ENCODE assay signal across 8 cellular contexts in the genomic region with DNA sequence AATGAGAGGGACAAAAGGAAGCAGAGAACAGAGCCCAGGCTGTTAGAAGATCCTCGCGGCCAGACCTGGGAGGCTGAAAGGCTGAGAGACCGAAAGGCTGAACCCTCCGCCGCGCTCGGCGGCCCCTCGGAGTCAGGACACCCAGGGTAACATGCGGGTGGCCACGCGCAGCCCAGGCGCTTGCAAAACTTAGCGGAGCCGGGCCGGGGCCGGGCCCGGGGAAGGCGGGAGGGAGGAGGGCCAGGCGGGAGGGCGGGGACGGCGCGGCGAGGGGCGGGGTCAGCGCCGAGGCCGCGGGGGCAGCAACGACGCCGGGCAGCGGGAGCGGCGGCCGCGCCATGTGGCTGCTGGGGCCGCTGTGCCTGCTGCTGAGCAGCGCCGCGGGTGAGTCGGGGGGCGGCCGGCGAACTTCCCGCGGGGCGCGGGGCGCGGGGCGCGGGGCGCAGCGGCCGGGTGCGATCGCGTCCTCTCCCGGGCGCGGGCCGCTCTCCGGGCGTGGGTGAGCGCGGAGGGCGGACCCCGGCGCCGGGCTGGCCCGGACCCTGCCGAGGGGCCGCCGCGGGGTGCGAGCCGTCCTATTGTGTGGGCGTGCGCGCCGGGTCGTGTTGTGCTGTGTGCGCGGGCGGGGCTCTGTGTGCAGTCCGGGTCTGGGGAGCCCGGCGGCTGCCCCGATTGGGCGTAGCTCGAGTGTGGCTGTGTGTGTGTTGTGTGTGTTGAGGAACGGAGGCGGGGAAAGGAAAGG. TPM values are rescaled to one million over a fixed set of nuclear protein-coding genes. Genes with fewer than 3 reads are reported as not detected.
A peak's percentile ranks its signal among the peaks of the same experiment; 100 is the strongest.
DNase-seq lines count a peak whose midpoint lies in the region; ATAC-seq, FAIRE-seq and TF ChIP-seq lines count a peak whose summit lies in the region.

A gene with protein sequence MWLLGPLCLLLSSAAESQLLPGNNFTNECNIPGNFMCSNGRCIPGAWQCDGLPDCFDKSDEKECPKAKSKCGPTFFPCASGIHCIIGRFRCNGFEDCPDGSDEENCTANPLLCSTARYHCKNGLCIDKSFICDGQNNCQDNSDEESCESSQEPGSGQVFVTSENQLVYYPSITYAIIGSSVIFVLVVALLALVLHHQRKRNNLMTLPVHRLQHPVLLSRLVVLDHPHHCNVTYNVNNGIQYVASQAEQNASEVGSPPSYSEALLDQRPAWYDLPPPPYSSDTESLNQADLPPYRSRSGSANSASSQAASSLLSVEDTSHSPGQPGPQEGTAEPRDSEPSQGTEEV (plus strand): TSS at position 302 of the 742 bp plus-strand sequence. CDS start 37 bp downstream, at position 339.

- WGBS in K562 (ENCODE audit: insufficient coverage, low coverage, missing lambda C conversion rate), result 0% methylated on average over 25 of the region's 95 CpGs

- H3K9me3 ChIP-seq in K562 (replicated peaks; ENCODE audit: control insufficient read depth, insufficient read depth, low read depth, low read length), result no peaks in the 10 kb centered on the region

- peak within 1 kb of the TSS; percentile 56 to 94 for H3K9ac ChIP-seq in K562 (ENCODE audit: insufficient read depth in 1 of 2, low read depth in 2 of 2, low read length in 2 of 2)

- no TSS peak for BruUV-seq in K562 (replicated peaks; lab: Mats Ljungman, UMichigan)

- CTCF ChIA-PET in K562 (lab: Yijun Ruan, JAX; ENCODE audit: low intra/inter-chr PET ratio), result no interaction called here

- TF ChIP-seq CTCF in LNCaP clone FGC (IDR thresholded peaks at IDR 0.05; ENCODE audit: control insufficient read depth, extremely low read depth, insufficient read depth), result no peak
- no peak for TF ChIP-seq CTCF in K562 (IDR thresholded peaks at IDR 0.05 in 2 of 3, conservative IDR thresholded peaks at IDR 0.05 in 1 of 3; ENCODE audit: insufficient read depth in 2 of 3, low read depth in 1 of 3, low read length in 3 of 3)

- peaks cover 15 to 21% of the 10 kb centered on the region in 2 experiments; a peak in 4 of 5 replicates for H3K27me3 ChIP-seq in K562 (ENCODE audit: control insufficient read depth in 2 of 2, insufficient read depth in 2 of 2, low read length in 2 of 2)

- no peak for TF ChIP-seq RAD21 in K562 (CRISPR knock-in tag; conservative IDR thresholded peaks at IDR 0.05 in 1 of 2, IDR thresholded peaks at IDR 0.05 in 1 of 2)

- 0 out of 3 replicates have a peak, but pooled peaks cover 3% of the 10 kb centered on the region for H3K79me2 ChIP-seq in K562 (ENCODE audit: control insufficient read depth, insufficient read depth, low read length)

- no peak for TF ChIP-seq EP300 in K562 (IDR thresholded peaks at IDR 0.05; ENCODE audit: low read length)

- peak within 1 kb of the TSS; percentile 85 for H3K4me2 ChIP-seq in K562 (ENCODE audit: insufficient read depth, low read length)

- no peak for FAIRE-seq in K562 (lab: Jason Lieb, UNC)

- no peak for TF ChIP-seq POLR2A in K562 (conservative IDR thresholded peaks at IDR 0.05)

- H3K4me1 ChIP-seq in K562 (replicated peaks in 1 of 2; ENCODE audit: control insufficient read depth in 2 of 2, insufficient read depth in 2 of 2, low read length in 2 of 2), result peaks cover 5 to 16% of the 10 kb centered on the region in 2 experiments; a peak in 4 of 5 replicates

- H2AFZ ChIP-seq in K562 (ENCODE audit: low read depth, low read length), result peak within 1 kb of the TSS; percentile 91

- ATAC-seq in GM21723 (IDR thresholded peaks at IDR 0.05; ENCODE audit: unreplicated experiment) (peak; percentile 74), K562 (peak; percentile 95)

- no peaks in the 10 kb centered on the region for H3K36me3 ChIP-seq in K562 (ENCODE audit: control insufficient read depth, insufficient read depth, low read length)

- no peaks in the 10 kb centered on the region for H3K9me1 ChIP-seq in K562 (ENCODE audit: control insufficient read depth, insufficient read depth, low read length)

- H3K27ac ChIP-seq in K562 (ENCODE audit: extremely low read depth, low read depth, low read length), result no peak within 1 kb of the TSS; the same call in 2 of the 3 replicates

- H4K20me1 ChIP-seq in K562 (replicated peaks; ENCODE audit: control insufficient read depth, insufficient read depth, low read length), result peaks cover 4% of the 10 kb centered on the region; the same call in 1 of the 2 replicates

- peak within 1 kb of the TSS; percentile 68 for H3K4me3 ChIP-seq in LNCaP clone FGC (ENCODE audit: low read depth, low read length)
- H3K4me3 ChIP-seq in K562, result peak within 1 kb of the TSS; percentile 49

- POLR2A ChIA-PET in K562 (lab: Yijun Ruan, JAX), result interaction anchor here (0.5 to 1.6 kb wide), 5 partner anchors 9 to 897 kb away, joined by 3 to 4 read pairs (median 3); no protein-coding TSS in a partner anchor

- DNase-seq in DMS153 (lab: John Stamatoyannopoulos, UW) (peak; percentile 16), LNCaP clone FGC (ENCODE audit: low read depth) (no peak), SKM-1 treated with dmso at 0.1 percent for 144 hours (lab: John Stamatoyannopoulos, UW; ENCODE audit: unreplicated experiment) (peak; percentile 68), K562 (ENCODE audit: extremely low read depth in 1 of 4, low spot score in 3 of 4) (peak; percentile 79 to 92 (median 89)), hypothalamus (lab: John Stamatoyannopoulos, UW) (peak in 48 of 51 donors; percentile 25 to 83 (median 64)), putamen (ENCODE audit: low spot score) (peak; percentile 76), NK-92 (lab: John Stamatoyannopoulos, UW; ENCODE audit: unreplicated experiment) (no peak)

- intact Hi-C loops in K562 (cut with micrococcal nuclease), result loop anchor here (10.0 kb wide), 1 partner anchor 191 kb away; no protein-coding TSS in a partner anchor

- in situ Hi-C loops in K562 (cut with MboI), result no loop called here

TF ChIP-seq in K562, 482 proteins besides CTCF, POLR2A, EP300 and RAD21 (continues in another document):
- TF ChIP-seq, protein P1, sequence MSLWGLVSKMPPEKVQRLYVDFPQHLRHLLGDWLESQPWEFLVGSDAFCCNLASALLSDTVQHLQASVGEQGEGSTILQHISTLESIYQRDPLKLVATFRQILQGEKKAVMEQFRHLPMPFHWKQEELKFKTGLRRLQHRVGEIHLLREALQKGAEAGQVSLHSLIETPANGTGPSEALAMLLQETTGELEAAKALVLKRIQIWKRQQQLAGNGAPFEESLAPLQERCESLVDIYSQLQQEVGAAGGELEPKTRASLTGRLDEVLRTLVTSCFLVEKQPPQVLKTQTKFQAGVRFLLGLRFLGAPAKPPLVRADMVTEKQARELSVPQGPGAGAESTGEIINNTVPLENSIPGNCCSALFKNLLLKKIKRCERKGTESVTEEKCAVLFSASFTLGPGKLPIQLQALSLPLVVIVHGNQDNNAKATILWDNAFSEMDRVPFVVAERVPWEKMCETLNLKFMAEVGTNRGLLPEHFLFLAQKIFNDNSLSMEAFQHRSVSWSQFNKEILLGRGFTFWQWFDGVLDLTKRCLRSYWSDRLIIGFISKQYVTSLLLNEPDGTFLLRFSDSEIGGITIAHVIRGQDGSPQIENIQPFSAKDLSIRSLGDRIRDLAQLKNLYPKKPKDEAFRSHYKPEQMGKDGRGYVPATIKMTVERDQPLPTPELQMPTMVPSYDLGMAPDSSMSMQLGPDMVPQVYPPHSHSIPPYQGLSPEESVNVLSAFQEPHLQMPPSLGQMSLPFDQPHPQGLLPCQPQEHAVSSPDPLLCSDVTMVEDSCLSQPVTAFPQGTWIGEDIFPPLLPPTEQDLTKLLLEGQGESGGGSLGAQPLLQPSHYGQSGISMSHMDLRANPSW (CRISPR knock-in tag; IDR thresholded peaks at IDR 0.05), result no peak
- no peak for TF ChIP-seq DMBX1 (CRISPR knock-in tag; IDR thresholded peaks at IDR 0.05; ENCODE audit: borderline replicate concordance)
- TF ChIP-seq, protein P2, sequence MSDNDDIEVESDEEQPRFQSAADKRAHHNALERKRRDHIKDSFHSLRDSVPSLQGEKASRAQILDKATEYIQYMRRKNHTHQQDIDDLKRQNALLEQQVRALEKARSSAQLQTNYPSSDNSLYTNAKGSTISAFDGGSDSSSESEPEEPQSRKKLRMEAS (CRISPR knock-in tag; IDR thresholded peaks at IDR 0.05), result no peak; the same call in 1 of the 2 replicates
- TF ChIP-seq, protein P3, sequence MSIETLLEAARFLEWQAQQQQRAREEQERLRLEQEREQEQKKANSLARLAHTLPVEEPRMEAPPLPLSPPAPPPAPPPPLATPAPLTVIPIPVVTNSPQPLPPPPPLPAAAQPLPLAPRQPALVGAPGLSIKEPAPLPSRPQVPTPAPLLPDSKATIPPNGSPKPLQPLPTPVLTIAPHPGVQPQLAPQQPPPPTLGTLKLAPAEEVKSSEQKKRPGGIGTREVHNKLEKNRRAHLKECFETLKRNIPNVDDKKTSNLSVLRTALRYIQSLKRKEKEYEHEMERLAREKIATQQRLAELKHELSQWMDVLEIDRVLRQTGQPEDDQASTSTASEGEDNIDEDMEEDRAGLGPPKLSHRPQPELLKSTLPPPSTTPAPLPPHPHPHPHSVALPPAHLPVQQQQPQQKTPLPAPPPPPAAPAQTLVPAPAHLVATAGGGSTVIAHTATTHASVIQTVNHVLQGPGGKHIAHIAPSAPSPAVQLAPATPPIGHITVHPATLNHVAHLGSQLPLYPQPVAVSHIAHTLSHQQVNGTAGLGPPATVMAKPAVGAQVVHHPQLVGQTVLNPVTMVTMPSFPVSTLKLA (conservative IDR thresholded peaks at IDR 0.05), result 0 out of 4 replicates have a peak, but pooled peaks of 1 of the 2 experiments have one; percentile 25
- no peak for TF ChIP-seq ZNF354B (CRISPR knock-in tag; IDR thresholded peaks at IDR 0.05)
- no peak for TF ChIP-seq ZKSCAN3 (CRISPR knock-in tag; IDR thresholded peaks at IDR 0.05)
- TF ChIP-seq ARID2 (IDR thresholded peaks at IDR 0.05), result no peak
- no peak for TF ChIP-seq FOXK1 (CRISPR knock-in tag; IDR thresholded peaks at IDR 0.05; ENCODE audit: borderline replicate concordance)
- no peak for TF ChIP-seq DPF2 (IDR thresholded peaks at IDR 0.05)

RNA-seq across cellular contexts. Expression of the gene that starts here (rescaled TPM):
- total RNA-seq in K562 (2011; cell fraction: chromatin; rRNA removed; ENCODE audit: low replicate concordance), result 3.3 and 4.3 TPM in 2 replicates
- 2.9 and 3.7 TPM in 2 replicates for total RNA-seq in K562 (2011; cell fraction: nucleolus; rRNA removed)
- 8.4 and 13.9 TPM in 2 replicates for total RNA-seq in K562 (2011; cell fraction: nucleoplasm; rRNA removed)
- total RNA-seq in K562 (2014; rRNA removed) (1.8 and 2.7 TPM in 2 replicates), K562 (2014; rRNA removed; fragmentation: Illumina TruSeq; extraction: Trizol) (3.0 and 3.4 TPM in 2 replicates), K562 (2015; rRNA removed; fragmentation: Illumina TruSeq; extraction: Trizol) (3.2 and 3.5 TPM in 2 replicates), K562 (2021) (5.7 and 6.4 TPM in 2 replicates)
- polyA plus RNA-seq in K562 (2011; rRNA removed) (2.9 and 3.9 TPM in 2 replicates), K562 (2014; fragmentation: Illumina TruSeq; extraction: Trizol) (7.2 and 8.1 TPM in 2 replicates), K562 (2014; fragmentation: Nextera tagmentation; extraction: Ambion mirVana) (1 to 10 TPM in 1 of 2 experiments, under 1 TPM in 1; 0.73 to 1.3 TPM), K562 (2014; rRNA removed) (4.9 and 5.1 TPM in 2 replicates)
- 2.4 and 7.2 TPM in 2 replicates for polyA plus RNA-seq in K562 (2011; cell fraction: cytosol; rRNA removed)
- polyA plus RNA-seq in K562 (2011; cell fraction: nucleus; rRNA removed), result 1.4 and 2.9 TPM in 2 replicates
- 4.4 and 4.9 TPM in 2 replicates for polyA plus RNA-seq in K562 (2012)
- polyA minus RNA-seq in K562 (2011; rRNA and poly(A)+ RNA removed), result 1.2 and 3.6 TPM in 2 replicates
- polyA minus RNA-seq in K562 (2011; cell fraction: cytosol; rRNA and poly(A)+ RNA removed), result 2.0 and 5.8 TPM in 2 replicates
- 2.3 and 3.9 TPM in 2 replicates for polyA minus RNA-seq in K562 (2011; cell fraction: nucleus; rRNA and poly(A)+ RNA removed)

Comparison
In these comparisons a context has a peak if more than half of its experiments do, and no peak if none do; other contexts are left out.
1. DNase-seq: peak in DMS153 (single experiment), SKM-1 treated with dmso at 0.1 percent for 144 hours (single experiment), K562 (4 of 4), hypothalamus (48 of 51) and putamen (single experiment); none in LNCaP clone FGC (single experiment) and NK-92 (single experiment).